Comparison of ENCODE assay signal across 27 cellular contexts in the genomic region with DNA sequence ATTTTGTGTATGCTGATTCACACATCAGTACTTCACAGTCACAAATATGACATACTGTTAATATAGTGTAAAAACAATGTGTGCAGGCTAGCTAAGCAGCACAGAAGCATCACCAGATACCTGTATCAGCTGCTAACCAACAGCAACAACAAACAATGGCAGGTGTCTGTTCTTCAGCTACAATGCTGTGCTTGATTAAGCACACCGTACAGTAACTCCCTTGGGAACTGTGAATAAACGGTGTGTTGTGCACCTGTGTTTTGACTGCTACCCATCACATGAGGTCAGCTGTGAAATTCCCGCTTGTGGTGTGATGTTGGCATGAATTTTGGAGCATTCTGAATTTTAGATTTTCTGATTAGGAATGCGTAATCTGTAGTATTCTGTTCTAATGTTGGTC.
DNase-seq lines count a peak whose midpoint lies in the region; ATAC-seq and TF ChIP-seq lines count a peak whose summit lies in the region.
"Had no signal": no experiment of that assay in that cellular context is flagged by ENCODE, and none has a peak within 500 bp of the region (broad histone marks: within the 10 kb centered on the region; RNA-seq: fewer than 3 reads in every experiment).

No MANE protein-coding gene starts in this region.

- no peak for TF ChIP-seq CTCF in OCI-LY1 (IDR thresholded peaks at IDR 0.05; ENCODE audit: low read length)

- peaks cover 14% of the 10 kb centered on the region; the same call in 1 of the 2 replicates for H3K9me3 ChIP-seq in OCI-LY1 (ENCODE audit: low read length)
- H3K9me3 ChIP-seq: esophagus squamous epithelium, neutrophil, sigmoid colon, SJCRH30, upper lobe of right lung had no signal

- H3K4me2 ChIP-seq in OCI-LY1 (ENCODE audit: low read length), result peak overlapping the region; percentile 56

- H4K20me1 ChIP-seq in OCI-LY1 (ENCODE audit: insufficient read depth, low read length), result no peaks in the 10 kb centered on the region

- H2AFZ ChIP-seq in OCI-LY1 (ENCODE audit: low read length), result no peak overlapping the region; the same call in 1 of the 2 replicates

- ATAC-seq in sciatic nerve, result no peak
- no peak for ATAC-seq in GM21360 (IDR thresholded peaks at IDR 0.05; ENCODE audit: unreplicated experiment)
- ATAC-seq in GM19467 (IDR thresholded peaks at IDR 0.05; ENCODE audit: unreplicated experiment), result no peak
- ATAC-seq: activated CD8-positive, alpha-beta memory T cell treated with anti-CD3 and anti-CD28 coated beads, Interleukin-2, amount 10 ng/mL, durations not matched to agents 7 days and 5 days; activated naive CD8-positive, alpha-beta T cell treated with anti-CD3 and anti-CD28 coated beads, Interleukin-2, amount 50 U/mL, for 24 hours; stimulated activated effector memory CD8-positive, alpha-beta T cell treated with anti-CD3 and anti-CD28 coated beads, Interleukin-12 subunit alpha, Interleukin-12 subunit beta, amount 100 ng/mL, for 72 hours; upper lobe of right lung had no signal

- peaks cover 6% of the 10 kb centered on the region; the same call in 1 of the 2 replicates for H3F3A ChIP-seq in OCI-LY1 (ENCODE audit: insufficient read depth, low read length)

- peak overlapping the region; percentile 99 for H3K27ac ChIP-seq in OCI-LY1 (ENCODE audit: low read depth, low read length, poor library complexity, severe bottlenecking)
- H3K27ac ChIP-seq: esophagus squamous epithelium, neutrophil, sigmoid colon, SJCRH30, suprapubic skin, upper lobe of right lung had no signal

- DNase-seq in COLO668 (lab: John Stamatoyannopoulos, UW; ENCODE audit: unreplicated experiment), result peak; percentile 33
- DNase-seq in NAMALWA (ENCODE audit: low spot score), result peak; percentile 1
- peak; percentile 23 for DNase-seq in NCI-H2107 (lab: John Stamatoyannopoulos, UW)
- DNase-seq in sciatic nerve (ENCODE audit: low spot score), result no peak
- no peak for DNase-seq in NCI-H187 (lab: John Stamatoyannopoulos, UW)
- DNase-seq: activated CD4-positive, alpha-beta T cell treated with anti-CD3 and anti-CD28 coated beads, Interleukin-2, amount 50 U/mL, for 1 hour; activated CD8-positive, alpha-beta memory T cell treated with anti-CD3 and anti-CD28 coated beads, Interleukin-2, amount 10 ng/mL, durations not matched to agents 7 days and 5 days; activated naive CD8-positive, alpha-beta T cell treated with anti-CD3 and anti-CD28 coated beads, Interleukin-2, amount 50 U/mL, for 24 hours; activated T-cell treated with anti-CD3 and anti-CD28 coated beads, Interleukin-2, amount 50 U/mL, for 48 hours; C1 segment of cervical spinal cord; central memory CD4-positive, alpha-beta T cell; endodermal cell; esophagus squamous epithelium; foreskin melanocyte; H7; Kasumi-1; NCI-H446 treated with DMSO at 0.1 percent for 48 hours; sigmoid colon; SJCRH30; stimulated activated CD4-positive, alpha-beta T cell treated with anti-CD3 and anti-CD28 coated beads, Interleukin-4, amount 100 ng/mL, for 24 hours; upper lobe of right lung had no signal

- H3K9me2 ChIP-seq in OCI-LY1 (ENCODE audit: low read depth, low read length), result no peaks in the 10 kb centered on the region

- peaks cover 49% of the 10 kb centered on the region for H3K4me1 ChIP-seq in OCI-LY1 (ENCODE audit: insufficient read depth, low read length, severe bottlenecking)
- H3K4me1 ChIP-seq: esophagus squamous epithelium, sigmoid colon, SJCRH30, suprapubic skin, upper lobe of right lung had no signal

- H3K79me2 ChIP-seq in OCI-LY1 (ENCODE audit: insufficient read depth, low read length), result no peaks in the 10 kb centered on the region

- intact Hi-C loops in sciatic nerve (cut with DNase I), result no loop called here

- H3K4me3 ChIP-seq in OCI-LY1 (ENCODE audit: low read depth, low read length, poor library complexity, severe bottlenecking), result peak overlapping the region; percentile 38
- H3K4me3 ChIP-seq: esophagus squamous epithelium, sigmoid colon, SJCRH30, suprapubic skin, upper lobe of right lung had no signal

- no peaks in the 10 kb centered on the region for H3K36me3 ChIP-seq in OCI-LY1 (ENCODE audit: insufficient read depth, low read length)
- H3K36me3 ChIP-seq: esophagus squamous epithelium, neutrophil, sigmoid colon, SJCRH30, suprapubic skin, upper lobe of right lung had no signal

- H3K9ac ChIP-seq in OCI-LY1 (ENCODE audit: low read length), result peak overlapping the region; percentile 67

- no peaks in the 10 kb centered on the region for H3K27me3 ChIP-seq in OCI-LY1 (ENCODE audit: insufficient read depth, low read length)
- H3K27me3 ChIP-seq: esophagus squamous epithelium, neutrophil, sigmoid colon, SJCRH30, suprapubic skin, upper lobe of right lung had no signal

Comparison
In these comparisons a context has a peak if more than half of its experiments do, and no peak if none do; other contexts are left out.
1. DNase-seq: peak in COLO668 (single experiment), NAMALWA (single experiment) and NCI-H2107 (single experiment); none in sciatic nerve (single experiment) and NCI-H187 (0 of 2).